17 cellular contexts compared by ENCODE assay signal in the genomic region with DNA sequence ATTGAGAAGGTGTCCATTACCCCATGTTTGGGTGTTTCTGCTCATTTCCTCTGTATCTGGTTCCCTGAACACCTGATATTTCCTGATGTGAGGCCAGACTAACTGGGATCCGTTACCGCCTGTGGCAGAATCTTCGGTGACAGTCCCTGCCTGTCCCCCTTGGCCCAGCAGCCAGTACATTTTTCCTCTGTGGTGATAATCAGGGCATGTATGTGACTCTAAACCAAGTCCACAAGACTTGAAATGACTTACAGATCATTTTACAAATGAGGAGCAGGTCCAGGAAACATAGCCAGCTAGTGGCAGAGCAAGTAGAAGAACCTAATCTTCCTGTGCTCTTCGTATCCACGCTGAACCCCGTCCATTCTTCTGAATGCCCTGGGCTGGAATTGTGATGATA.
DNase-seq lines count a peak whose midpoint lies in the region; ATAC-seq and TF ChIP-seq lines count a peak whose summit lies in the region.
"Had no signal": no experiment of that assay in that cellular context is flagged by ENCODE, and none has a peak within 500 bp of the region (broad histone marks: within the 10 kb centered on the region; RNA-seq: fewer than 3 reads in every experiment).

No MANE protein-coding gene starts in this region.

- H2AK9ac ChIP-seq in IMR-90 (replicated peaks; ENCODE audit: low read depth, low read length, poor library complexity), result no peak overlapping the region

- H2AFZ ChIP-seq in IMR-90 (replicated peaks; ENCODE audit: low read length, poor library complexity), result no peak overlapping the region
- H2AFZ ChIP-seq in OCI-LY7 (ENCODE audit: low read length), result no peak overlapping the region

- BruUV-seq in IMR-90 (replicated peaks; lab: Mats Ljungman, UMichigan) (no TSS peak), OCI-LY7 (replicated peaks; lab: Mats Ljungman, UMichigan) (no TSS peak)

- H2BK5ac ChIP-seq in IMR-90 (ENCODE audit: low read depth, low read length, poor library complexity, severe bottlenecking), result no peak overlapping the region

- WGBS in IMR-90 (ENCODE audit: extremely low coverage in 2 of 2, insufficient read length in 1 of 2), 2 experiments, result no CpG with 5 or more reads among the region's 6 CpGs
- no CpG with 5 or more reads among the region's 6 CpGs for WGBS in iPS DF 6.9 (ENCODE audit: insufficient coverage, insufficient read length)

- no peaks in the 10 kb centered on the region for H3K79me2 ChIP-seq in OCI-LY7 (ENCODE audit: insufficient read depth, low read depth, low read length)

- no peak overlapping the region for H4K91ac ChIP-seq in IMR-90 (ENCODE audit: insufficient read depth, low read depth, low read length)

- in situ Hi-C loops in IMR-90 (cut with MboI; ENCODE audit: low sequenced_read_pairs), result no loop called here

- POLR2A ChIA-PET in IMR-90 (lab: Charles Lee; ENCODE audit: unreplicated experiment) (no interaction called here), OCI-LY7 (lab: Charles Lee) (no interaction called here)

- H3K4me1 ChIP-seq in BLaER1 treated with 17β-estradiol and CSF1 and Interleukin-3, amounts not matched to agents 10 nM and 100 nM, result peaks cover 28 to 61% (median 52%) of the 10 kb centered on the region in 10 experiments
- H3K4me1 ChIP-seq in IMR-90 (ENCODE audit: control insufficient read depth, insufficient read depth, low read length) (peaks cover 15% of the 10 kb centered on the region), iPS DF 6.9 (ENCODE audit: control insufficient read depth, insufficient read depth, low read length) (peaks cover 16% of the 10 kb centered on the region), OCI-LY7 (ENCODE audit: insufficient read depth, low read length, poor library complexity, severe bottlenecking) (no peaks in the 10 kb centered on the region)

- H3K36me3 ChIP-seq in BLaER1 treated with 17β-estradiol and CSF1 and Interleukin-3, amounts not matched to agents 10 nM and 100 nM, result peaks cover 0 to 71% (median 32%) of the 10 kb centered on the region in 11 experiments; a peak in 17 of 22 replicates
- no peaks in the 10 kb centered on the region; the same call in 1 of the 2 replicates for H3K36me3 ChIP-seq in IMR-90 (ENCODE audit: control insufficient read depth, insufficient read depth, low read length)
- H3K36me3 ChIP-seq in iPS DF 6.9 (ENCODE audit: control insufficient read depth, insufficient read depth, low read length), result no peaks in the 10 kb centered on the region
- no peaks in the 10 kb centered on the region for H3K36me3 ChIP-seq in OCI-LY7 (ENCODE audit: insufficient read depth, low read length)

- no peaks in the 10 kb centered on the region for H3K36me3 Mint-ChIP-seq in osteocyte (ENCODE audit: unreplicated experiment)
- H3K36me3 Mint-ChIP-seq: CD8-positive, alpha-beta memory T cell had no signal

- intact Hi-C loops in IMR-90 (cut with micrococcal nuclease) (no loop called here), OCI-LY7 (cut with micrococcal nuclease; ENCODE audit: unreplicated experiment) (no loop called here)

- ATAC-seq in IMR-90 (ENCODE audit: low read depth) (no peak), HG02642 (IDR thresholded peaks at IDR 0.05; ENCODE audit: poor library complexity, unreplicated experiment) (no peak)

- dilution Hi-C loops in IMR-90 (cut with HindIII; ENCODE audit: low sequenced_read_pairs, unreplicated experiment), result no loop called here

- H3K23ac ChIP-seq in IMR-90 (ENCODE audit: low read depth, low read length), result peak overlapping the region; percentile 5; the same call in 1 of the 2 replicates

- no peak overlapping the region for H2AK5ac ChIP-seq in IMR-90 (ENCODE audit: low read depth, low read length)

- H3K9me3 Mint-ChIP-seq in osteocyte (ENCODE audit: unreplicated experiment), result no peaks in the 10 kb centered on the region
- H3K9me3 Mint-ChIP-seq: CD8-positive, alpha-beta memory T cell had no signal

- DNase-seq in IMR-90 (no peak), iPS DF 6.9 (ENCODE audit: low read depth, low spot score) (no peak), osteocyte (ENCODE audit: extremely low spot score, unreplicated experiment) (no peak), OCI-LY7 (ENCODE audit: low spot score) (no peak)
- DNase-seq in stimulated activated CD8-positive, alpha-beta memory T cell treated with anti-CD3 and anti-CD28 coated beads, Interleukin-4, amount 100 ng/mL, for 48 hours, result no peak
- DNase-seq: C1 segment of cervical spinal cord; CD8-positive, alpha-beta memory T cell; GOT3; MV-4-11; NCI-H1694 treated with DMSO at 0.1 percent for 48 hours; NCI-H446 treated with DMSO at 0.1 percent for 48 hours; NK-92 treated with Interleukin-12 subunit alpha and Interleukin-12 subunit beta, amount 100 ng/mL, for 24 hours; OCI-M1; SIG-M5 had no signal

- H3K18ac ChIP-seq in IMR-90 (ENCODE audit: low read depth, low read length), result no peak overlapping the region

- H3K27me3 ChIP-seq in BLaER1 treated with 17β-estradiol and CSF1 and Interleukin-3, amounts not matched to agents 10 nM and 100 nM, result no peaks in the 10 kb centered on the region
- H3K27me3 ChIP-seq in IMR-90 (ENCODE audit: control insufficient read depth, insufficient read depth, low read length) (no peaks in the 10 kb centered on the region), iPS DF 6.9 (ENCODE audit: control insufficient read depth, insufficient read depth, low read length) (no peaks in the 10 kb centered on the region)

- H3K4me2 ChIP-seq in BLaER1 treated with 17β-estradiol and CSF1 and Interleukin-3, amounts not matched to agents 10 nM and 100 nM, result peak overlapping the region in 7 of 11 experiments; percentile 40 to 61 (median 47); a peak in 15 of 22 replicates
- H3K4me2 ChIP-seq in IMR-90 (ENCODE audit: low read depth, low read length) (no peak overlapping the region), OCI-LY7 (ENCODE audit: low read length) (no peak overlapping the region)

- H4K8ac ChIP-seq in IMR-90 (ENCODE audit: low read depth in 2 of 2, low read length in 2 of 2), result no peak overlapping the region

- peak overlapping the region; percentile 41 for H3K27ac Mint-ChIP-seq in osteocyte (ENCODE audit: unreplicated experiment)
- H3K27ac Mint-ChIP-seq: CD8-positive, alpha-beta memory T cell had no signal

- no peak overlapping the region for H2BK120ac ChIP-seq in IMR-90 (ENCODE audit: low read depth, low read length)

- TF ChIP-seq POLR2A in IMR-90 (IDR thresholded peaks at IDR 0.05; ENCODE audit: low read depth, low read length), result no peak

- H3K9me1 ChIP-seq in IMR-90 (ENCODE audit: insufficient read depth, low read length), result peaks cover 26% of the 10 kb centered on the region

- no peak overlapping the region for H3K14ac ChIP-seq in IMR-90 (replicated peaks; ENCODE audit: low read depth, low read length)

- H3K9ac ChIP-seq in BLaER1 treated with 17β-estradiol and CSF1 and Interleukin-3, amounts not matched to agents 10 nM and 100 nM, result peak overlapping the region in 2 of 11 experiments; percentile 5; a peak in 1 of 22 replicates
- H3K9ac ChIP-seq in IMR-90 (ENCODE audit: low read depth, low read length), result no peak overlapping the region
- H3K9ac ChIP-seq: KMS-11 had no signal

- no peaks in the 10 kb centered on the region for H3K9me2 ChIP-seq in OCI-LY7 (ENCODE audit: insufficient read depth, low read length)

- no peak overlapping the region for H3K4me3 Mint-ChIP-seq in osteocyte (ENCODE audit: unreplicated experiment)
- H3K4me3 Mint-ChIP-seq: CD8-positive, alpha-beta memory T cell had no signal

- no peak overlapping the region for H3K56ac ChIP-seq in IMR-90 (ENCODE audit: extremely low read depth, insufficient read depth, low read length)

- H3K79me1 ChIP-seq in IMR-90 (ENCODE audit: low read depth in 1 of 2, low read length in 2 of 2), result peaks cover 41 to 83% of the 10 kb centered on the region in 2 experiments

- TF ChIP-seq CTCF in IMR-90 (conservative IDR thresholded peaks at IDR 0.05; ENCODE audit: low read depth, low read length) (no peak), osteocyte (IDR thresholded peaks at IDR 0.05) (no peak), OCI-LY7 (conservative IDR thresholded peaks at IDR 0.05; ENCODE audit: low read length) (no peak)

- no peak overlapping the region for H2BK15ac ChIP-seq in IMR-90 (ENCODE audit: low read depth, low read length)

- H2BK20ac ChIP-seq in IMR-90 (ENCODE audit: low read depth, low read length), result no peak overlapping the region

- CTCF ChIA-PET in IMR-90 (lab: Yijun Ruan, JAX) (interaction anchor here (0.7 kb wide), 1 partner anchor 25 kb away, joined by 3 read pairs; no protein-coding TSS in a partner anchor), OCI-LY7 (lab: Charles Lee; ENCODE audit: unreplicated experiment) (no interaction called here)

- H4K20me1 ChIP-seq in BLaER1 treated with 17β-estradiol and CSF1 and Interleukin-3, amounts not matched to agents 10 nM and 100 nM, result peaks cover 0 to 99% (median 83%) of the 10 kb centered on the region in 11 experiments; a peak in 20 of 22 replicates
- H4K20me1 ChIP-seq in IMR-90 (ENCODE audit: insufficient read depth, low read length) (peaks cover 88% of the 10 kb centered on the region), OCI-LY7 (ENCODE audit: insufficient read depth, low read length) (no peaks in the 10 kb centered on the region)

- H3K4me3 ChIP-seq in BLaER1 treated with 17β-estradiol and CSF1 and Interleukin-3, amounts not matched to agents 10 nM and 100 nM, result no peak overlapping the region
- H3K4me3 ChIP-seq in IMR-90 (ENCODE audit: insufficient read depth, low read depth, low read length) (no peak overlapping the region), iPS DF 6.9 (ENCODE audit: low read length) (no peak overlapping the region), OCI-LY7 (ENCODE audit: low read depth, low read length, poor library complexity, severe bottlenecking) (no peak overlapping the region)

- no peak overlapping the region for H4K5ac ChIP-seq in IMR-90 (ENCODE audit: low read depth, low read length)

- no peaks in the 10 kb centered on the region for H3K9me3 ChIP-seq in BLaER1 treated with 17β-estradiol and CSF1 and Interleukin-3, amounts not matched to agents 10 nM and 100 nM (replicated peaks in 1 of 11)
- H3K9me3 ChIP-seq in IMR-90 (ENCODE audit: control insufficient read depth, insufficient read depth, low read length) (no peaks in the 10 kb centered on the region), iPS DF 6.9 (ENCODE audit: control insufficient read depth, insufficient read depth, low read length) (no peaks in the 10 kb centered on the region), OCI-LY7 (ENCODE audit: low read length) (no peaks in the 10 kb centered on the region)

- no peaks in the 10 kb centered on the region for H3K27me3 Mint-ChIP-seq in osteocyte (ENCODE audit: unreplicated experiment)

- peak overlapping the region in 2 of 11 experiments; percentile 17 to 34; a peak in 2 of 22 replicates for H3K27ac ChIP-seq in BLaER1 treated with 17β-estradiol and CSF1 and Interleukin-3, amounts not matched to agents 10 nM and 100 nM
- H3K27ac ChIP-seq in IMR-90 (ENCODE audit: insufficient read depth, low read length) (no peak overlapping the region), iPS DF 6.9 (ENCODE audit: low read length) (peak overlapping the region; percentile 51), OCI-LY7 (ENCODE audit: low read depth, low read length, poor library complexity, severe bottlenecking) (no peak overlapping the region)
- H3K27ac ChIP-seq: KMS-11 had no signal

- no peak for TF ChIP-seq RAD21 in IMR-90 (IDR thresholded peaks at IDR 0.05; ENCODE audit: low read length)

- no peak overlapping the region for H3K4ac ChIP-seq in IMR-90 (ENCODE audit: low read depth, low read length)

- peaks cover 22% of the 10 kb centered on the region for H3K4me1 Mint-ChIP-seq in osteocyte (ENCODE audit: unreplicated experiment)
- H3K4me1 Mint-ChIP-seq: CD8-positive, alpha-beta memory T cell had no signal

Comparison
In these comparisons a context has a peak if more than half of its experiments do, and no peak if none do; other contexts are left out.
1. H3K4me2 ChIP-seq: peak in BLaER1 treated with 17β-estradiol and CSF1 and Interleukin-3, amounts not matched to agents 10 nM and 100 nM (7 of 11); none in IMR-90 (single experiment) and OCI-LY7 (single experiment).